ENCODE assay signal across 17 cellular contexts in genomic region chr2:31251851-31252250, GRCh38. TPM values are rescaled to one million over a fixed set of nuclear protein-coding genes. Genes with fewer than 3 reads are reported as not detected.
DNase-seq lines count a peak whose midpoint lies in the region; ATAC-seq, FAIRE-seq and TF ChIP-seq lines count a peak whose summit lies in the region.
"Had no signal": no experiment of that assay in that cellular context is flagged by ENCODE, and none has a peak within 500 bp of the region (broad histone marks: within the 10 kb centered on the region; RNA-seq: fewer than 3 reads in every experiment).

No MANE protein-coding gene starts in this region.

- in situ Hi-C loops in HepG2 (cut with HindIII; ENCODE audit: extremely low pct_ligation_motif_present, low pct_unique_long_range_greater_than_20kb) = no loop called here

- peaks cover 2 to 16% of the 10 kb centered on the region in 2 experiments; a peak in 3 of 5 replicates for H3K27me3 ChIP-seq in HepG2 (ENCODE audit: control insufficient read depth in 1 of 2, insufficient read depth in 2 of 2, low read length in 2 of 2)
- no peaks in the 10 kb centered on the region for H3K27me3 ChIP-seq in right lobe of liver
- H3K27me3 ChIP-seq in OCI-LY3 (ENCODE audit: low read depth, low read length) = no peaks in the 10 kb centered on the region

- H3K27me3 Mint-ChIP-seq in memory B cell = no peaks in the 10 kb centered on the region
- H3K27me3 Mint-ChIP-seq: CD8-positive, alpha-beta memory T cell had no signal

- DNase-seq in HepG2 (ENCODE audit: low spot score) (no peak), right lobe of liver (no peak), memory B cell (ENCODE audit: low spot score in 2 of 2) (no peak), NOMO-1 (lab: John Stamatoyannopoulos, UW; ENCODE audit: unreplicated experiment in 2 of 2) (no peak), DMS79 (lab: John Stamatoyannopoulos, UW) (no peak), AG20443 (ENCODE audit: low spot score) (no peak)
- DNase-seq: 8988T; Caco-2; CD8-positive, alpha-beta memory T cell; GF-D8; GM23248; IMR-90 had no signal

- H3K79me2 ChIP-seq in HepG2 (ENCODE audit: insufficient read depth, low read length) (no peaks in the 10 kb centered on the region), OCI-LY3 (ENCODE audit: low read length) (peaks cover 9% of the 10 kb centered on the region; the same call in 1 of the 2 replicates)

- H2AFZ ChIP-seq in HepG2 (ENCODE audit: low read length) = no peak overlapping the region
- no peak overlapping the region for H2AFZ ChIP-seq in OCI-LY3 (ENCODE audit: low read depth, low read length)
- H2AFZ ChIP-seq: GM23248 had no signal

- no peaks in the 10 kb centered on the region for H4K20me1 ChIP-seq in HepG2 (ENCODE audit: insufficient read depth, low read length)
- H4K20me1 ChIP-seq in OCI-LY3 (ENCODE audit: insufficient read depth, low read length) = no peaks in the 10 kb centered on the region

- H3K9me3 ChIP-seq in HepG2 (ENCODE audit: low read length) (no peaks in the 10 kb centered on the region), right lobe of liver (no peaks in the 10 kb centered on the region), OCI-LY3 (ENCODE audit: insufficient read depth, low read length) (no peaks in the 10 kb centered on the region)
- H3K9me3 ChIP-seq: Caco-2 had no signal

- H3K36me3 Mint-ChIP-seq in memory B cell = peaks cover 19% of the 10 kb centered on the region
- H3K36me3 Mint-ChIP-seq: CD14-positive monocyte had no signal

- FAIRE-seq in HepG2 (lab: Jason Lieb, UNC) = no peak
- FAIRE-seq: H54 had no signal

- H3K4me2 ChIP-seq in HepG2 (ENCODE audit: low read depth, low read length) (no peak overlapping the region), OCI-LY3 (ENCODE audit: low read length) (peak overlapping the region; percentile 73; the same call in 1 of the 2 replicates)

- TF ChIP-seq POLR2A in HepG2 (IDR thresholded peaks at IDR 0.05; ENCODE audit: insufficient read depth in 1 of 2, low read depth in 2 of 2, low read length in 2 of 2) = no peak
- no peak for TF ChIP-seq POLR2A in right lobe of liver (IDR thresholded peaks at IDR 0.05)

- H3K9ac ChIP-seq in HepG2 (ENCODE audit: insufficient read depth, low read depth, low read length) (no peak overlapping the region), OCI-LY3 (ENCODE audit: low read length) (no peak overlapping the region)
- H3K9ac ChIP-seq: GM23248 had no signal

- peak overlapping the region; percentile 71 for H3K27ac Mint-ChIP-seq in memory B cell
- H3K27ac Mint-ChIP-seq: CD8-positive, alpha-beta memory T cell had no signal

- H3K27ac ChIP-seq in HepG2 (ENCODE audit: extremely low read length, insufficient read depth, low read length) = no peak overlapping the region
- H3K27ac ChIP-seq in right lobe of liver = no peak overlapping the region
- peak overlapping the region; percentile 28; the same call in 1 of the 2 replicates for H3K27ac ChIP-seq in OCI-LY3 (ENCODE audit: low read length)
- H3K27ac ChIP-seq: GM23248 had no signal

- TF ChIP-seq RAD21 in HepG2 (CRISPR knock-in tag; IDR thresholded peaks at IDR 0.05) = no peak

- H3K4me3 ChIP-seq in HepG2 (replicated peaks in 1 of 3; ENCODE audit: insufficient read depth in 1 of 3, low read depth in 2 of 3, low read length in 3 of 3) (no peak overlapping the region), right lobe of liver (no peak overlapping the region), OCI-LY3 (ENCODE audit: low read length) (no peak overlapping the region)
- H3K4me3 ChIP-seq: GM23248 had no signal

- no TSS peak for BruUV-seq in HepG2 (replicated peaks; lab: Mats Ljungman, UMichigan)

- TF ChIP-seq CTCF in HepG2 (CRISPR knock-in tag; IDR thresholded peaks at IDR 0.05) (no peak), right lobe of liver (IDR thresholded peaks at IDR 0.05) (no peak), OCI-LY3 (IDR thresholded peaks at IDR 0.05; ENCODE audit: low read depth, low read length) (no peak)

- intact Hi-C loops in HepG2 (cut with micrococcal nuclease; ENCODE audit: unreplicated experiment) = no loop called here
- intact Hi-C loops in right lobe of liver (cut with DNase I) = no loop called here

- CTCF ChIA-PET in HepG2 (lab: Yijun Ruan, JAX; ENCODE audit: low intra/inter-chr PET ratio, low total read pairs) = no interaction called here

- H3K36me3 ChIP-seq in HepG2 (replicated peaks in 1 of 2; ENCODE audit: control insufficient read depth in 1 of 2, insufficient read depth in 2 of 2, low read length in 2 of 2) = no peaks in the 10 kb centered on the region
- no peaks in the 10 kb centered on the region for H3K36me3 ChIP-seq in right lobe of liver
- H3K36me3 ChIP-seq in OCI-LY3 (replicated peaks; ENCODE audit: low read depth, low read length) = peaks cover 32% of the 10 kb centered on the region

- TF ChIP-seq EP300 in HepG2 (IDR thresholded peaks at IDR 0.05; ENCODE audit: low read depth in 2 of 2, low read length in 2 of 2) (no peak), HepG2 (CRISPR knock-in tag; IDR thresholded peaks at IDR 0.05; ENCODE audit: borderline replicate concordance) (no peak)

- H3K9me3 Mint-ChIP-seq in memory B cell = no peaks in the 10 kb centered on the region
- H3K9me3 Mint-ChIP-seq: CD14-positive monocyte; CD8-positive, alpha-beta memory T cell had no signal

- H3K4me1 ChIP-seq in HepG2 (ENCODE audit: insufficient read depth, low read length) (no peaks in the 10 kb centered on the region), right lobe of liver (no peaks in the 10 kb centered on the region), OCI-LY3 (ENCODE audit: low read length) (peaks cover 51% of the 10 kb centered on the region)
- H3K4me1 ChIP-seq: Caco-2 had no signal

- peak overlapping the region; percentile 75 for H3K4me3 Mint-ChIP-seq in memory B cell
- H3K4me3 Mint-ChIP-seq: CD14-positive monocyte; CD8-positive, alpha-beta memory T cell had no signal

- H3K4me1 Mint-ChIP-seq in memory B cell = peaks cover 73% of the 10 kb centered on the region
- H3K4me1 Mint-ChIP-seq: CD14-positive monocyte; CD8-positive, alpha-beta memory T cell had no signal

- POLR2A ChIA-PET in HepG2 (lab: Yijun Ruan, JAX) = no interaction called here

- ATAC-seq in HepG2 = peak; percentile 30; the same call in 2 of the 3 replicates
- ATAC-seq in right lobe of liver = no peak
- ATAC-seq in memory B cell (ENCODE audit: low read depth) = no peak
- ATAC-seq in activated CD4-positive, CD25-positive, alpha-beta regulatory T cell treated with anti-CD3 and anti-CD28 coated beads, Interleukin-2, amount 50 U/mL, for 24 hours = no peak
- ATAC-seq: HCT116 had no signal

- WGBS in HepG2 (ENCODE audit: low lambda C conversion rate) = 7% methylated on average over 6 of the region's 6 CpGs
- WGBS in right lobe of liver (ENCODE audit: insufficient coverage, low coverage, low lambda C conversion rate, missing lambda C conversion rate) = 75% methylated on average over 2 of the region's 6 CpGs

RNA-seq across cellular contexts. Expression of gene EHD3, which starts 17.9 kb away (rescaled TPM):
- total RNA-seq in HepG2 (2016; rRNA removed; fragmentation: Illumina TruSeq; extraction: Trizol) = 0.69 and 0.70 TPM in 2 replicates
- 0.09 and 0.20 TPM in 2 replicates for total RNA-seq in HepG2 (2016; cell fraction: cytosol; rRNA removed; fragmentation: Illumina TruSeq; extraction: Trizol; ENCODE audit: low read depth)
- 0.58 and 0.71 TPM in 2 replicates for total RNA-seq in HepG2 (2016; cell fraction: insoluble cytoplasmic fraction; rRNA removed; fragmentation: Illumina TruSeq; extraction: Trizol)
- total RNA-seq in HepG2 (2016; cell fraction: membrane; rRNA removed; fragmentation: Illumina TruSeq; extraction: Trizol) = 0.37 and 0.52 TPM in 2 replicates
- 0.40 and 0.47 TPM in 2 replicates for total RNA-seq in HepG2 (2016; cell fraction: nucleus; rRNA removed; fragmentation: Illumina TruSeq; extraction: Trizol)
- polyA plus RNA-seq in HepG2 (2011; rRNA removed) = 0.20 and 0.27 TPM in 2 replicates
- 0.23 and 0.31 TPM in 2 replicates for polyA plus RNA-seq in HepG2 (2011; cell fraction: cytosol; rRNA removed)
- 0.18 and 0.23 TPM in 2 replicates for polyA plus RNA-seq in HepG2 (2011; cell fraction: nucleus; rRNA removed)
- 0.13 and 0.23 TPM in 2 replicates for polyA plus RNA-seq in HepG2 (2012)
- 0.08 and 0.10 TPM in 2 replicates for polyA plus RNA-seq in HepG2 (2016; cell fraction: cytosol; fragmentation: Illumina TruSeq; extraction: Trizol; ENCODE audit: low read depth)
- 0.62 and 0.74 TPM in 2 replicates for polyA plus RNA-seq in HepG2 (2016; cell fraction: insoluble cytoplasmic fraction; fragmentation: Illumina TruSeq; extraction: Trizol; ENCODE audit: low read depth)
- polyA plus RNA-seq in HepG2 (2016; cell fraction: membrane; fragmentation: Illumina TruSeq; extraction: Trizol; ENCODE audit: low read depth) = 0.17 and 0.27 TPM in 2 replicates
- 0.48 and 0.56 TPM in 2 replicates for polyA plus RNA-seq in HepG2 (2016; cell fraction: nucleus; fragmentation: Illumina TruSeq; extraction: Trizol; ENCODE audit: insufficient read depth, low read depth)
- polyA minus RNA-seq in HepG2 (2011; rRNA and poly(A)+ RNA removed; ENCODE audit: low replicate concordance) = 0.05 and 0.70 TPM in 2 replicates
- polyA minus RNA-seq in HepG2 (2011; cell fraction: cytosol; rRNA and poly(A)+ RNA removed) = 0.30 TPM in 1 of 2 replicates, not detected in the other
- 0.26 and 0.50 TPM in 2 replicates for polyA minus RNA-seq in HepG2 (2011; cell fraction: nucleus; rRNA and poly(A)+ RNA removed)
- 10 to 100 TPM in 1 of 6 experiments, 1 to 10 TPM in 5; 4.0 to 10.6 (median 7.6) TPM for total RNA-seq in right lobe of liver
- total RNA-seq: Caco-2 had no signal

RNA-seq across cellular contexts. Expression of gene CAPN14, which starts 34.5 kb away (rescaled TPM):
- total RNA-seq in HepG2 (2016; rRNA removed; fragmentation: Illumina TruSeq; extraction: Trizol) (not detected in 2 replicates), right lobe of liver (under 1 TPM in 1 of 6 experiments, not detected in 5; 0.12 TPM)
- not detected in 2 replicates for total RNA-seq in HepG2 (2016; cell fraction: cytosol; rRNA removed; fragmentation: Illumina TruSeq; extraction: Trizol; ENCODE audit: low read depth)
- total RNA-seq in HepG2 (2016; cell fraction: insoluble cytoplasmic fraction; rRNA removed; fragmentation: Illumina TruSeq; extraction: Trizol) = not detected in 2 replicates
- total RNA-seq in HepG2 (2016; cell fraction: membrane; rRNA removed; fragmentation: Illumina TruSeq; extraction: Trizol) = not detected in 2 replicates
- total RNA-seq in HepG2 (2016; cell fraction: nucleus; rRNA removed; fragmentation: Illumina TruSeq; extraction: Trizol) = not detected in 2 replicates
- polyA plus RNA-seq in HepG2 (2011; rRNA removed) = not detected in 2 replicates
- polyA plus RNA-seq in HepG2 (2011; cell fraction: cytosol; rRNA removed) = not detected in 2 replicates
- not detected in 2 replicates for polyA plus RNA-seq in HepG2 (2011; cell fraction: nucleus; rRNA removed)
- not detected in 2 replicates for polyA plus RNA-seq in HepG2 (2012)
- not detected in 2 replicates for polyA plus RNA-seq in HepG2 (2016; cell fraction: cytosol; fragmentation: Illumina TruSeq; extraction: Trizol; ENCODE audit: low read depth)
- not detected in 2 replicates for polyA plus RNA-seq in HepG2 (2016; cell fraction: insoluble cytoplasmic fraction; fragmentation: Illumina TruSeq; extraction: Trizol; ENCODE audit: low read depth)
- not detected in 2 replicates for polyA plus RNA-seq in HepG2 (2016; cell fraction: membrane; fragmentation: Illumina TruSeq; extraction: Trizol; ENCODE audit: low read depth)
- not detected in 2 replicates for polyA plus RNA-seq in HepG2 (2016; cell fraction: nucleus; fragmentation: Illumina TruSeq; extraction: Trizol; ENCODE audit: insufficient read depth, low read depth)
- polyA minus RNA-seq in HepG2 (2011; rRNA and poly(A)+ RNA removed; ENCODE audit: low replicate concordance) = not detected in 2 replicates
- polyA minus RNA-seq in HepG2 (2011; cell fraction: cytosol; rRNA and poly(A)+ RNA removed) = not detected in 2 replicates
- not detected in 2 replicates for polyA minus RNA-seq in HepG2 (2011; cell fraction: nucleus; rRNA and poly(A)+ RNA removed)
- polyA plus RNA-seq: CD14-positive monocyte, GM23248 had no signal
